In the genomic region with DNA sequence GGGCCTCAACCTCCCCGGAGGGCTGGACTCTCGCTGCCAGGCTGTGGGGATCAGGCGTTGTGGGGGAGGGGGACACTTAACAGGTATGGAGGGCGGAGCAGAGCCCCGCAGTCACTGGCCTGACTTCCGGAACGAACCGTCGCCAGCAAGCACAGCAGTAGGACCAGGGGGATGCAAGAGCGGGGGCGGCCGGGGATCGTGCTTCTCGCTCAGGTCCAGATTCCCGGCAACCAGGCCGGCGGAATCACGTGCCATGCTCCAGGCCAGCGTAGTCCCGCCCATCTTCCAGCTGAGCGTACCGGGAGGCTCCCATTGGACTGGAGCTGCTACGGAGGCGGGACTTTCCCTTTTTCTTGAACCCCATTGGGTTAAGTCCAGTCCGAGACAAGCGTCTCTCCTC, we compare ENCODE assay signal across 8 cellular contexts. TPM values are rescaled to one million over a fixed set of nuclear protein-coding genes. Genes with fewer than 3 reads are reported as not detected.
DNase-seq lines count a peak whose midpoint lies in the region; ATAC-seq and TF ChIP-seq lines count a peak whose summit lies in the region.

No MANE protein-coding gene starts in this region.

- H3K4me3 Mint-ChIP-seq in activated B cell treated with CpG ODN at 0.5 μM for 24 hours, result peak overlapping the region; percentile 85
- peak overlapping the region; percentile 81 for H3K4me3 Mint-ChIP-seq in dendritic cell treated with granulocyte-macrophage colony-stimulating factor and Interleukin-4, amounts not matched to agents 40 ng/mL and 50 ng/mL, for 4 days

- no peak overlapping the region for H3K9ac ChIP-seq in muscle layer of colon (ENCODE audit: low read length)

- peaks cover 4% of the 10 kb centered on the region for H3K4me1 ChIP-seq in muscle layer of colon (ENCODE audit: insufficient read depth, low read length)

- H3K27me3 Mint-ChIP-seq in activated B cell treated with CpG ODN at 0.5 μM for 24 hours, result no peaks in the 10 kb centered on the region
- no peaks in the 10 kb centered on the region for H3K27me3 Mint-ChIP-seq in dendritic cell treated with granulocyte-macrophage colony-stimulating factor and Interleukin-4, amounts not matched to agents 40 ng/mL and 50 ng/mL, for 4 days

- no peaks in the 10 kb centered on the region for H3K9me3 Mint-ChIP-seq in activated B cell treated with CpG ODN at 0.5 μM for 24 hours
- no peaks in the 10 kb centered on the region for H3K9me3 Mint-ChIP-seq in dendritic cell treated with granulocyte-macrophage colony-stimulating factor and Interleukin-4, amounts not matched to agents 40 ng/mL and 50 ng/mL, for 4 days

- DNase-seq in GM13976 (ENCODE audit: low spot score), result peak; percentile 62
- no peak for DNase-seq in activated B cell treated with CpG ODN at 0.5 μM for 24 hours
- peak; percentile 76 for DNase-seq in ureter (ENCODE audit: low spot score)
- DNase-seq in islet precursor cell, result no peak

- H3K27ac ChIP-seq in muscle layer of colon (ENCODE audit: low read depth, low read length), result peak overlapping the region; percentile 40

- in situ Hi-C loops in GM13976 (cut with MboI; ENCODE audit: low sequenced_read_pairs, unreplicated experiment), result no loop called here

- H3K4me3 ChIP-seq in muscle layer of colon (ENCODE audit: low read depth in 1 of 2, low read length in 2 of 2), result peak overlapping the region in 1 of 2 donors; percentile 47

- ATAC-seq in activated B cell treated with CpG ODN at 0.5 μM for 24 hours (ENCODE audit: low read depth), result peak; percentile 98
- no peak for ATAC-seq in HG03378 (IDR thresholded peaks at IDR 0.05; ENCODE audit: unreplicated experiment)
- no peak for ATAC-seq in HG03135 (IDR thresholded peaks at IDR 0.05; ENCODE audit: unreplicated experiment)

- CTCF ChIA-PET in activated B cell treated with CpG ODN at 0.5 μM for 24 hours (lab: Charles Lee), result no interaction called here

- no peaks in the 10 kb centered on the region for H3K36me3 ChIP-seq in muscle layer of colon (ENCODE audit: insufficient read depth, low read length)

- peaks cover 12% of the 10 kb centered on the region for H3K4me1 Mint-ChIP-seq in activated B cell treated with CpG ODN at 0.5 μM for 24 hours
- H3K4me1 Mint-ChIP-seq in dendritic cell treated with granulocyte-macrophage colony-stimulating factor and Interleukin-4, amounts not matched to agents 40 ng/mL and 50 ng/mL, for 4 days (ENCODE audit: low read depth), result peaks cover 20% of the 10 kb centered on the region

- H3K27ac Mint-ChIP-seq in activated B cell treated with CpG ODN at 0.5 μM for 24 hours, result peak overlapping the region; percentile 65
- H3K27ac Mint-ChIP-seq in dendritic cell treated with granulocyte-macrophage colony-stimulating factor and Interleukin-4, amounts not matched to agents 40 ng/mL and 50 ng/mL, for 4 days, result peak overlapping the region; percentile 83

- no peaks in the 10 kb centered on the region for H3K27me3 ChIP-seq in muscle layer of colon (ENCODE audit: control insufficient read depth in 1 of 2, insufficient read depth in 2 of 2, low read length in 2 of 2)

- intact Hi-C loops in activated B cell treated with CpG ODN at 0.5 μM for 24 hours (cut with micrococcal nuclease), result no loop called here
- intact Hi-C loops in dendritic cell treated with granulocyte-macrophage colony-stimulating factor and Interleukin-4, amounts not matched to agents 40 ng/mL and 50 ng/mL, for 4 days (cut with micrococcal nuclease), result no loop called here

- no peaks in the 10 kb centered on the region for H3K36me3 Mint-ChIP-seq in activated B cell treated with CpG ODN at 0.5 μM for 24 hours (ENCODE audit: low read depth)
- peaks cover 23% of the 10 kb centered on the region for H3K36me3 Mint-ChIP-seq in dendritic cell treated with granulocyte-macrophage colony-stimulating factor and Interleukin-4, amounts not matched to agents 40 ng/mL and 50 ng/mL, for 4 days (ENCODE audit: low read depth)

- no peaks in the 10 kb centered on the region for H3K9me3 ChIP-seq in muscle layer of colon (ENCODE audit: low read length)

- POLR2A ChIA-PET in activated B cell treated with CpG ODN at 0.5 μM for 24 hours (lab: Charles Lee), result interaction anchor here (1.6 kb wide), 1 partner anchor 22 kb away, joined by 4 read pairs; a partner anchor contains a TSS

- no peak for TF ChIP-seq CTCF in GM13976 (IDR thresholded peaks at IDR 0.05; ENCODE audit: borderline replicate concordance, control extremely low read depth, extremely low read depth, insufficient read depth, missing control alignments)
- TF ChIP-seq CTCF in activated B cell treated with CpG ODN at 0.5 μM for 24 hours (IDR thresholded peaks at IDR 0.05), result no peak

RNA-seq across cellular contexts. Expression of a gene that starts 10.0 kb away (rescaled TPM):
- total RNA-seq in activated B cell treated with CpG ODN at 0.5 μM for 24 hours (2.3 and 4.7 TPM in 2 replicates), ureter (9.5 TPM)

RNA-seq across cellular contexts. Expression of a gene that starts 22.1 kb away (rescaled TPM):
- total RNA-seq in activated B cell treated with CpG ODN at 0.5 μM for 24 hours, result 17.3 TPM in 2 replicates
- 5.9 TPM for total RNA-seq in ureter

RNA-seq across cellular contexts. Expression of a gene that starts 22.9 kb away (rescaled TPM):
- total RNA-seq in activated B cell treated with CpG ODN at 0.5 μM for 24 hours (32.3 and 37.6 TPM in 2 replicates), ureter (23.4 TPM)

RNA-seq across cellular contexts. Expression of a gene that starts 41.6 kb away (rescaled TPM):
- total RNA-seq in activated B cell treated with CpG ODN at 0.5 μM for 24 hours (not detected in 2 replicates), ureter (not detected)

Comparison
In these comparisons a context has a peak if more than half of its experiments do, and no peak if none do; other contexts are left out.
1. DNase-seq: peak in GM13976 (single experiment) and ureter (single experiment); none in activated B cell treated with CpG ODN at 0.5 μM for 24 hours (single experiment) and islet precursor cell (single experiment).